In genomic region chr4:8488791-8489369, GRCh38 we compare ENCODE assay signal across 21 cellular contexts.
DNase-seq lines count a peak whose midpoint lies in the region; TF ChIP-seq lines count a peak whose summit lies in the region.
"Had no signal": no experiment of that assay in that cellular context is flagged by ENCODE, and none has a peak within 500 bp of the region (broad histone marks: within the 10 kb centered on the region; RNA-seq: fewer than 3 reads in every experiment).

No MANE protein-coding gene starts in this region.

- peak in 37 of 61 donors; percentile 17 to 92 (median 44) for DNase-seq in caudate nucleus (lab: John Stamatoyannopoulos, UW)
- DNase-seq in head of caudate nucleus = peak in 35 of 42 donors; percentile 21 to 90 (median 56)
- peak; percentile 71 for DNase-seq in putamen (ENCODE audit: low spot score)
- DNase-seq in iPS-NIHi11 (ENCODE audit: low spot score) = no peak
- no peak for DNase-seq in NCI-H2081 (lab: John Stamatoyannopoulos, UW)
- DNase-seq in NCI-H1694 treated with DMSO at 0.1 percent for 48 hours (lab: John Stamatoyannopoulos, UW) = no peak
- DNase-seq in GM10266 (ENCODE audit: extremely low spot score) = no peak
- DNase-seq: ACHN; AML-193; CD4-positive, alpha-beta memory T cell; DMS153; DMS79 treated with DMSO at 0.1 percent for 48 hours; GF-D8; GOT3; H9; IMR-90; Karpas-422; KBM-7 had no signal

- peaks cover 6% of the 10 kb centered on the region for H3K36me3 ChIP-seq in HUES6 (ENCODE audit: control insufficient read depth, insufficient read depth, low read length)
- H3K36me3 ChIP-seq: BLaER1 had no signal

- H3K27me3 ChIP-seq in HUES6 (ENCODE audit: control insufficient read depth, insufficient read depth, low read length) = no peaks in the 10 kb centered on the region
- H3K27me3 ChIP-seq: BLaER1 had no signal

- H3K27ac ChIP-seq in HUES6 (ENCODE audit: low read depth, low read length) (peak overlapping the region; percentile 9; the same call in 1 of the 2 replicates), caudate nucleus (ENCODE audit: low read depth, low read length) (no peak overlapping the region)
- H3K27ac ChIP-seq: BLaER1 had no signal

- peak overlapping the region; percentile 62 for H3K9ac ChIP-seq in HUES6 (ENCODE audit: low read length)
- H3K9ac ChIP-seq: BLaER1 had no signal

- H3K9me3 ChIP-seq in HUES6 (ENCODE audit: control insufficient read depth, insufficient read depth, low read depth, low read length) = peaks cover 9% of the 10 kb centered on the region

- intact Hi-C loops in head of caudate nucleus (cut with DNase I) = no loop called here

- TF ChIP-seq CTCF in GM10266 (IDR thresholded peaks at IDR 0.05; ENCODE audit: control insufficient read depth, insufficient read depth, low read depth, missing control alignments) = no peak

- peak overlapping the region; percentile 21; the same call in 1 of the 2 replicates for H3K4me3 ChIP-seq in HUES6 (ENCODE audit: low read depth, low read length)
- H3K4me3 ChIP-seq: BLaER1, GM12878 had no signal

- peaks cover 18% of the 10 kb centered on the region for H3K4me1 ChIP-seq in HUES6 (ENCODE audit: control insufficient read depth, insufficient read depth, low read length)
- H3K4me1 ChIP-seq: BLaER1 had no signal

Comparison
In these comparisons a context has a peak if more than half of its experiments do, and no peak if none do; other contexts are left out.
1. DNase-seq: peak in caudate nucleus (37 of 61), head of caudate nucleus (35 of 42) and putamen (single experiment); none in iPS-NIHi11 (single experiment), NCI-H2081 (0 of 2), NCI-H1694 treated with DMSO at 0.1 percent for 48 hours (single experiment) and GM10266 (single experiment).